Comparison of ENCODE assay signal across 18 cellular contexts in the genomic region with DNA sequence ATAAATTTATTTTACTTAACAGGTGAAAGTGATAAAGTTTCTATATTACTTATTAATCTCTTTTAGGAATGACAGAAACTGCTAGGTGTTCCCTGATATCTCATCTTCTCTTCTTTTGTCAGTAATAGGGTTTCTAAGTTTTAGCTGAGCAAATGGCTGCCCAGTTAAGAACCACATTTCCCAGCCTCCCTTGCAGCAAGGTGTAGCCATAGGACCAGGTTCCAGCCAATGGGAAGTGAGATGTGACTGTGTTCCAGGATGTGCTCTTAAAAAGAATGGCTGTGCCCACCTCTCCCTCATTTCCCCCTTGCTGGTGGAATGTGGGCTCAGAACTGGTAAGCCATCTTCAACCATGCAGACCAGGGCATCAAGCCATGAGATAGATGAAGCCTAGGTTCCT.
DNase-seq lines count a peak whose midpoint lies in the region; ATAC-seq, FAIRE-seq and TF ChIP-seq lines count a peak whose summit lies in the region.
"Had no signal": no experiment of that assay in that cellular context is flagged by ENCODE, and none has a peak within 500 bp of the region (broad histone marks: within the 10 kb centered on the region; RNA-seq: fewer than 3 reads in every experiment).

No MANE protein-coding gene starts in this region.

- no peak for TF ChIP-seq CTCF in GM12878 (IDR thresholded peaks at IDR 0.05 in 2 of 3, conservative IDR thresholded peaks at IDR 0.05 in 1 of 3; ENCODE audit: control insufficient read depth in 2 of 3, extremely low read depth in 1 of 3, insufficient read depth in 1 of 3, low read depth in 3 of 3, low read length in 3 of 3)

- peak; percentile 66 for ATAC-seq in GM12878
- peak; percentile 61 for ATAC-seq in stimulated activated memory B cell treated with anti-CD40 and anti-IgM and Interleukin-4, amounts not matched to agents 10 μg/mL and 1 μg/mL and 100 μg/mL, for 72 hours
- no peak for ATAC-seq in GM19463 (IDR thresholded peaks at IDR 0.05; ENCODE audit: unreplicated experiment)
- no peak for ATAC-seq in HG03342 (IDR thresholded peaks at IDR 0.05; ENCODE audit: unreplicated experiment)

- no peaks in the 10 kb centered on the region for H3K9me3 Mint-ChIP-seq in activated naive CD4-positive, alpha-beta T cell treated with anti-CD3 and anti-CD28 coated beads for 36 hours
- no peaks in the 10 kb centered on the region for H3K9me3 Mint-ChIP-seq in stimulated activated memory B cell treated with anti-CD40 and anti-IgM and Interleukin-4, amounts not matched to agents 10 μg/mL and 1 μg/mL and 100 μg/mL, for 72 hours
- H3K9me3 Mint-ChIP-seq in T-helper 2 cell treated with Interferon-gamma antibody and Interleukin-4, amounts not matched to agents 5 μg/mL and 100 μg/mL, for 36 hours = no peaks in the 10 kb centered on the region

- SMC1A ChIA-PET in GM12878 (lab: Charles Lee; ENCODE audit: uncharacterized antibody, unreplicated experiment) = no interaction called here

- H3K36me3 ChIP-seq in GM12878 (ENCODE audit: control insufficient read depth in 2 of 2, insufficient read depth in 2 of 2, low read length in 1 of 2) = no peaks in the 10 kb centered on the region
- H3K36me3 ChIP-seq: upper lobe of left lung had no signal

- H3K27me3 Mint-ChIP-seq in activated naive CD4-positive, alpha-beta T cell treated with anti-CD3 and anti-CD28 coated beads for 36 hours (ENCODE audit: low read depth) = no peaks in the 10 kb centered on the region
- H3K27me3 Mint-ChIP-seq in stimulated activated memory B cell treated with anti-CD40 and anti-IgM and Interleukin-4, amounts not matched to agents 10 μg/mL and 1 μg/mL and 100 μg/mL, for 72 hours = peaks cover 16% of the 10 kb centered on the region
- H3K27me3 Mint-ChIP-seq in T-helper 2 cell treated with Interferon-gamma antibody and Interleukin-4, amounts not matched to agents 5 μg/mL and 100 μg/mL, for 36 hours (ENCODE audit: low read depth) = no peaks in the 10 kb centered on the region

- no peak overlapping the region for H3K27ac ChIP-seq in GM12878 (ENCODE audit: control insufficient read depth, insufficient read depth)
- H3K27ac ChIP-seq: HL-60, parathyroid adenoma, upper lobe of left lung had no signal

- H3K4me2 ChIP-seq in GM12878 (ENCODE audit: control insufficient read depth, insufficient read depth) = no peak overlapping the region
- H3K4me2 ChIP-seq: smooth muscle cell had no signal

- H3K27me3 ChIP-seq in GM12878 (replicated peaks in 1 of 2; ENCODE audit: control insufficient read depth in 2 of 2, insufficient read depth in 2 of 2, low read length in 1 of 2) = no peaks in the 10 kb centered on the region
- H3K27me3 ChIP-seq: upper lobe of left lung had no signal

- no peak for TF ChIP-seq RAD21 in GM12878 (IDR thresholded peaks at IDR 0.05; ENCODE audit: insufficient read depth, low read depth, low read length)

- H3K79me2 ChIP-seq in GM12878 (ENCODE audit: control insufficient read depth, insufficient read depth, low read length) = no peaks in the 10 kb centered on the region
- H3K79me2 ChIP-seq: parathyroid adenoma had no signal

- no peaks in the 10 kb centered on the region for H3K36me3 Mint-ChIP-seq in activated naive CD4-positive, alpha-beta T cell treated with anti-CD3 and anti-CD28 coated beads for 36 hours (ENCODE audit: low read depth)
- H3K36me3 Mint-ChIP-seq in stimulated activated memory B cell treated with anti-CD40 and anti-IgM and Interleukin-4, amounts not matched to agents 10 μg/mL and 1 μg/mL and 100 μg/mL, for 72 hours = no peaks in the 10 kb centered on the region
- no peaks in the 10 kb centered on the region for H3K36me3 Mint-ChIP-seq in T-helper 2 cell treated with Interferon-gamma antibody and Interleukin-4, amounts not matched to agents 5 μg/mL and 100 μg/mL, for 36 hours (ENCODE audit: low read depth)

- no peak overlapping the region for H3K4me3 ChIP-seq in Jurkat, Clone E6-1 (ENCODE audit: low read length)
- H3K4me3 ChIP-seq in GM12878 = no peak overlapping the region
- H3K4me3 ChIP-seq: smooth muscle cell, upper lobe of left lung had no signal

- no TSS peak for BruUV-seq in GM12878 (replicated peaks; lab: Mats Ljungman, UMichigan)

- no peaks in the 10 kb centered on the region for H4K20me1 ChIP-seq in GM12878 (ENCODE audit: control insufficient read depth, insufficient read depth)

- H3K9me3 ChIP-seq in GM12878 (replicated peaks; ENCODE audit: control insufficient read depth, insufficient read depth, low read length) = no peaks in the 10 kb centered on the region
- H3K9me3 ChIP-seq: upper lobe of left lung had no signal

- no peak overlapping the region; the same call in 1 of the 2 replicates for H2AFZ ChIP-seq in GM12878 (ENCODE audit: control insufficient read depth, low read depth, low read length)
- H2AFZ ChIP-seq: parathyroid adenoma had no signal

- no peak for TF ChIP-seq EP300 in GM12878 (IDR thresholded peaks at IDR 0.05; ENCODE audit: borderline replicate concordance in 1 of 2, control insufficient read depth in 1 of 2, low read depth in 2 of 2, low read length in 2 of 2)

- no peak overlapping the region for H3K4me3 Mint-ChIP-seq in activated naive CD4-positive, alpha-beta T cell treated with anti-CD3 and anti-CD28 coated beads for 36 hours
- no peak overlapping the region for H3K4me3 Mint-ChIP-seq in stimulated activated memory B cell treated with anti-CD40 and anti-IgM and Interleukin-4, amounts not matched to agents 10 μg/mL and 1 μg/mL and 100 μg/mL, for 72 hours
- no peak overlapping the region for H3K4me3 Mint-ChIP-seq in T-helper 2 cell treated with Interferon-gamma antibody and Interleukin-4, amounts not matched to agents 5 μg/mL and 100 μg/mL, for 36 hours

- H3K4me1 ChIP-seq in GM12878 (ENCODE audit: control insufficient read depth, insufficient read depth, low read length) = no peaks in the 10 kb centered on the region
- H3K4me1 ChIP-seq: parathyroid adenoma, upper lobe of left lung had no signal

- FAIRE-seq in GM12878 (lab: Jason Lieb, UNC) = no peak
- FAIRE-seq: H54 had no signal

- DNase-seq in activated naive CD4-positive, alpha-beta T cell treated with anti-CD3 and anti-CD28 coated beads for 36 hours = peak; percentile 6
- no peak for DNase-seq in activated naive CD4-positive, alpha-beta T cell (lab: John Stamatoyannopoulos, UW)
- DNase-seq in Jurkat, Clone E6-1 (ENCODE audit: low read depth, low spot score) = peak; percentile 10
- DNase-seq in GM12878 (ENCODE audit: low read depth, low spot score) = no peak
- no peak for DNase-seq in T-helper 2 cell treated with Interferon-gamma antibody and Interleukin-4, amounts not matched to agents 5 μg/mL and 100 μg/mL, for 36 hours (ENCODE audit: low spot score)
- DNase-seq: activated CD4-positive, alpha-beta T cell treated with anti-CD3 and anti-CD28 coated beads, Interleukin-2, amount 50 U/mL, for 4 hours; amniotic stem cell; NK-92 treated with Interleukin-12 subunit alpha and Interleukin-12 subunit beta, amount 100 ng/mL, for 24 hours; SHP77; stimulated activated naive CD4-positive, alpha-beta T cell; upper lobe of left lung had no signal

- in situ Hi-C loops in GM12878 (cut with MboI) = no loop called here

- RAD21 ChIA-PET in GM12878 (lab: Charles Lee; ENCODE audit: unreplicated experiment) = no interaction called here

- CTCF ChIA-PET in activated naive CD4-positive, alpha-beta T cell treated with anti-CD3 and anti-CD28 coated beads for 36 hours (lab: Charles Lee) = no interaction called here
- CTCF ChIA-PET in GM12878 (lab: Yijun Ruan, JAX) = interaction anchor here (0.6 kb wide), 1 partner anchor 1686 kb away, joined by 5 read pairs; no protein-coding TSS in a partner anchor

- TF ChIP-seq POLR2A in GM12878 (IDR thresholded peaks at IDR 0.05; ENCODE audit: low read depth, low read length) = no peak

- POLR2A ChIA-PET in GM12878 (lab: Charles Lee) = no interaction called here

- H3K9ac ChIP-seq in GM12878 (ENCODE audit: control insufficient read depth, insufficient read depth, low read length) = no peak overlapping the region
- H3K9ac ChIP-seq: parathyroid adenoma had no signal

- intact Hi-C loops in activated naive CD4-positive, alpha-beta T cell treated with anti-CD3 and anti-CD28 coated beads for 36 hours (cut with micrococcal nuclease) = no loop called here
- intact Hi-C loops in GM12878 (cut with micrococcal nuclease; ENCODE audit: unreplicated experiment) = no loop called here

- no peak overlapping the region for H3K27ac Mint-ChIP-seq in activated naive CD4-positive, alpha-beta T cell treated with anti-CD3 and anti-CD28 coated beads for 36 hours
- H3K27ac Mint-ChIP-seq in stimulated activated memory B cell treated with anti-CD40 and anti-IgM and Interleukin-4, amounts not matched to agents 10 μg/mL and 1 μg/mL and 100 μg/mL, for 72 hours = no peak overlapping the region
- H3K27ac Mint-ChIP-seq in T-helper 2 cell treated with Interferon-gamma antibody and Interleukin-4, amounts not matched to agents 5 μg/mL and 100 μg/mL, for 36 hours = no peak overlapping the region

- H3K4me1 Mint-ChIP-seq in activated naive CD4-positive, alpha-beta T cell treated with anti-CD3 and anti-CD28 coated beads for 36 hours (ENCODE audit: low read depth) = no peaks in the 10 kb centered on the region
- H3K4me1 Mint-ChIP-seq in stimulated activated memory B cell treated with anti-CD40 and anti-IgM and Interleukin-4, amounts not matched to agents 10 μg/mL and 1 μg/mL and 100 μg/mL, for 72 hours = no peaks in the 10 kb centered on the region
- H3K4me1 Mint-ChIP-seq in T-helper 2 cell treated with Interferon-gamma antibody and Interleukin-4, amounts not matched to agents 5 μg/mL and 100 μg/mL, for 36 hours (ENCODE audit: low read depth) = no peaks in the 10 kb centered on the region

TF ChIP-seq in GM12878, 131 proteins besides CTCF, POLR2A, EP300 and RAD21:
- TF ChIP-seq ZNF217 (IDR thresholded peaks at IDR 0.05) (no peak), SIX5 (IDR thresholded peaks at IDR 0.05; ENCODE audit: low read depth, low read length, severe bottlenecking) (peak; percentile 38), YY1 (IDR thresholded peaks at IDR 0.05; ENCODE audit: low read depth, low read length) (peak; percentile 84), IRF5 (IDR thresholded peaks at IDR 0.05; ENCODE audit: borderline replicate concordance) (no peak), DPF2 (IDR thresholded peaks at IDR 0.05) (no peak)

Comparison
In these comparisons a context has a peak if more than half of its experiments do, and no peak if none do; other contexts are left out.
1. DNase-seq: peak in activated naive CD4-positive, alpha-beta T cell treated with anti-CD3 and anti-CD28 coated beads for 36 hours (single experiment) and Jurkat, Clone E6-1 (single experiment); none in activated naive CD4-positive, alpha-beta T cell (0 of 4), GM12878 (single experiment) and T-helper 2 cell treated with Interferon-gamma antibody and Interleukin-4, amounts not matched to agents 5 μg/mL and 100 μg/mL, for 36 hours (single experiment).
2. ATAC-seq: peak in GM12878 (single experiment) and stimulated activated memory B cell treated with anti-CD40 and anti-IgM and Interleukin-4, amounts not matched to agents 10 μg/mL and 1 μg/mL and 100 μg/mL, for 72 hours (single experiment); none in GM19463 (single experiment) and HG03342 (single experiment).